Comparison of ENCODE assay signal across 18 cellular contexts in the genomic region with DNA sequence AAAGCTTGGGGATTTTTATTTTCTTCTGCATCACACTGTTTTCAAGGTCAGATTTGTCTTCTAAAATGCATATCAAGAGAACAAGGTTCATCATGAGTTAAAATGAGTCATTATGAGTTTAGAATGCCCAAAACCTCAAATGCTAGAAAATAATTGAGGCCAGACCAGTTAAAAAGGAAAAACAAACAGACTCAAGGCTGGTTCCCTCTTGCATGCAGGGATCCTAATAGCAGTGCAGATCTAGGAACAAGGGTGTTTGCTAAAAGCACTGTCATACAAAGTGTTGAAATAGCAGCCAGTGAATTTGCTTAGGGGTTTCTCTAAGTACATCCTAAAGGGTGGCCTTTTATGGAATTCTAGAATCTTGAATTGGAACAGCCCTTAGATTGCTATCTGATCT. TPM values are rescaled to one million over a fixed set of nuclear protein-coding genes. Genes with fewer than 3 reads are reported as not detected.
DNase-seq lines count a peak whose midpoint lies in the region; ATAC-seq and TF ChIP-seq lines count a peak whose summit lies in the region.
"Had no signal": no experiment of that assay in that cellular context is flagged by ENCODE, and none has a peak within 500 bp of the region (broad histone marks: within the 10 kb centered on the region; RNA-seq: fewer than 3 reads in every experiment).

No MANE protein-coding gene starts in this region.

- TF ChIP-seq CTCF in AG10803 (conservative IDR thresholded peaks at IDR 0.05; ENCODE audit: low read length), result no peak
- TF ChIP-seq CTCF in OCI-LY7 (conservative IDR thresholded peaks at IDR 0.05; ENCODE audit: low read length), result no peak
- no peak for TF ChIP-seq CTCF in uterus (IDR thresholded peaks at IDR 0.05)

- intact Hi-C loops in OCI-LY7 (cut with micrococcal nuclease; ENCODE audit: unreplicated experiment) (no loop called here), uterus (cut with DNase I; ENCODE audit: low total_unique reads) (no loop called here)

- CTCF ChIA-PET in OCI-LY7 (lab: Charles Lee; ENCODE audit: unreplicated experiment), result no interaction called here

- H3K9me3 ChIP-seq in OCI-LY7 (ENCODE audit: low read length) (no peaks in the 10 kb centered on the region), mesenchymal stem cell (ENCODE audit: control insufficient read depth, low read length) (no peaks in the 10 kb centered on the region), uterus (no peaks in the 10 kb centered on the region)
- H3K9me3 ChIP-seq: HAP-1, right atrium auricular region, testis had no signal

- H3K18ac ChIP-seq in mesenchymal stem cell (ENCODE audit: low read depth in 1 of 2, low read length in 2 of 2), result no peak overlapping the region

- H4K91ac ChIP-seq in mesenchymal stem cell (ENCODE audit: low read length), result no peak overlapping the region

- H3K36me3 ChIP-seq in OCI-LY7 (ENCODE audit: insufficient read depth, low read length), result no peaks in the 10 kb centered on the region
- H3K36me3 ChIP-seq in mesenchymal stem cell (ENCODE audit: control insufficient read depth in 1 of 2, insufficient read depth in 2 of 2, low read depth in 1 of 2, low read length in 2 of 2), result peaks cover 9 to 10% of the 10 kb centered on the region in 2 experiments
- H3K36me3 ChIP-seq in uterus, result no peaks in the 10 kb centered on the region
- H3K36me3 ChIP-seq: HAP-1 had no signal

- no peaks in the 10 kb centered on the region for H4K20me1 ChIP-seq in OCI-LY7 (ENCODE audit: insufficient read depth, low read length)

- H2AFZ ChIP-seq in OCI-LY7 (ENCODE audit: low read length) (peak overlapping the region; percentile 67; the same call in 1 of the 2 replicates), mesenchymal stem cell (ENCODE audit: low read depth, low read length) (no peak overlapping the region)
- H2AFZ ChIP-seq: hepatocyte had no signal

- H2BK120ac ChIP-seq in mesenchymal stem cell (ENCODE audit: low read depth, low read length), result no peak overlapping the region

- no peaks in the 10 kb centered on the region for H3K9me2 ChIP-seq in OCI-LY7 (ENCODE audit: insufficient read depth, low read length)

- no peak overlapping the region for H3K4ac ChIP-seq in mesenchymal stem cell (ENCODE audit: low read depth in 1 of 2, low read length in 2 of 2)

- H3K27ac ChIP-seq in OCI-LY7 (ENCODE audit: low read depth, low read length, poor library complexity, severe bottlenecking), result no peak overlapping the region
- H3K27ac ChIP-seq in mesenchymal stem cell (ENCODE audit: low read length, poor library complexity, severe bottlenecking), result no peak overlapping the region
- H3K27ac ChIP-seq in uterus, result no peak overlapping the region
- H3K27ac ChIP-seq: hepatocyte, right atrium auricular region, testis had no signal

- no peak overlapping the region for H3K23ac ChIP-seq in mesenchymal stem cell (ENCODE audit: low read length in 2 of 2)

- DNase-seq in AG10803 (ENCODE audit: low read depth) (peak; percentile 63), OCI-LY7 (ENCODE audit: low spot score) (no peak), dedifferentiated amniotic fluid mesenchymal stem cell (ENCODE audit: extremely low spot score) (peak; percentile 75), mesenchymal stem cell (no peak), foreskin melanocyte (no peak), NCI-H2029 (lab: John Stamatoyannopoulos, UW) (no peak), uterus (no peak)
- DNase-seq: activated CD4-positive, alpha-beta T cell treated with anti-CD3 and anti-CD28 coated beads for 1 hour; activated naive CD4-positive, alpha-beta T cell treated with anti-CD3 and anti-CD28 coated beads, Interleukin-2, amount 10 ng/mL, durations not matched to agents 7 days and 5 days; activated T-cell treated with anti-CD3 and anti-CD28 coated beads, Interleukin-2, amount 50 U/mL, for 72 hours; stimulated activated CD4-positive, alpha-beta T cell treated with anti-CD3 and anti-CD28 coated beads, Interleukin-15, amount 100 ng/mL, for 24 hours; testis had no signal

- BruUV-seq in OCI-LY7 (replicated peaks; lab: Mats Ljungman, UMichigan), result no TSS peak

- H3K4me2 ChIP-seq in OCI-LY7 (ENCODE audit: low read length) (no peak overlapping the region), mesenchymal stem cell (ENCODE audit: low read length, poor library complexity, severe bottlenecking) (no peak overlapping the region)
- H3K4me2 ChIP-seq: hepatocyte had no signal

- H2BK12ac ChIP-seq in mesenchymal stem cell (ENCODE audit: low read length in 2 of 2), result no peak overlapping the region

- peaks cover 7% of the 10 kb centered on the region for H3K79me1 ChIP-seq in mesenchymal stem cell (replicated peaks; ENCODE audit: low read length, poor library complexity, severe bottlenecking)

- H3K4me3 ChIP-seq in AG10803 (ENCODE audit: low read length), result no peak overlapping the region
- H3K4me3 ChIP-seq in OCI-LY7 (ENCODE audit: low read depth, low read length, poor library complexity, severe bottlenecking), result no peak overlapping the region
- peak overlapping the region in 1 of 2 experiments; percentile 61 for H3K4me3 ChIP-seq in mesenchymal stem cell (ENCODE audit: insufficient read depth in 1 of 2, low read depth in 1 of 2, low read length in 2 of 2)
- H3K4me3 ChIP-seq in uterus, result no peak overlapping the region
- H3K4me3 ChIP-seq: HAP-1, hepatocyte, right atrium auricular region, testis had no signal

- H3K79me2 ChIP-seq in OCI-LY7 (ENCODE audit: insufficient read depth, low read depth, low read length), result no peaks in the 10 kb centered on the region

- no peak overlapping the region for H2BK15ac ChIP-seq in mesenchymal stem cell (ENCODE audit: low read depth, poor library complexity, severe bottlenecking)

- no peak for TF ChIP-seq POLR2A in uterus (IDR thresholded peaks at IDR 0.05)

- no peak overlapping the region for H4K8ac ChIP-seq in mesenchymal stem cell (ENCODE audit: low read length)

- H3K27me3 ChIP-seq in mesenchymal stem cell (ENCODE audit: control insufficient read depth in 1 of 2, insufficient read depth in 1 of 2, low read length in 2 of 2), result no peaks in the 10 kb centered on the region
- no peaks in the 10 kb centered on the region for H3K27me3 ChIP-seq in uterus
- H3K27me3 ChIP-seq: hepatocyte, right atrium auricular region, testis had no signal

- no peak overlapping the region for H2BK5ac ChIP-seq in mesenchymal stem cell (ENCODE audit: low read depth, low read length, poor library complexity, severe bottlenecking)

- H2AK5ac ChIP-seq in mesenchymal stem cell (ENCODE audit: low read length, severe bottlenecking), result no peak overlapping the region

- peaks cover 8% of the 10 kb centered on the region for H3K4me1 ChIP-seq in OCI-LY7 (ENCODE audit: insufficient read depth, low read length, poor library complexity, severe bottlenecking)
- peaks cover 4% of the 10 kb centered on the region for H3K4me1 ChIP-seq in mesenchymal stem cell (ENCODE audit: control insufficient read depth, insufficient read depth, low read depth, low read length)
- no peaks in the 10 kb centered on the region for H3K4me1 ChIP-seq in uterus
- H3K4me1 ChIP-seq: HAP-1, right atrium auricular region had no signal

- no peak overlapping the region for H3K14ac ChIP-seq in mesenchymal stem cell (ENCODE audit: low read length in 2 of 2)

- no peak for ATAC-seq in GM19467 (IDR thresholded peaks at IDR 0.05; ENCODE audit: unreplicated experiment)
- ATAC-seq: activated T-cell treated with anti-CD3 and anti-CD28 coated beads, Interleukin-2, amount 50 U/mL, for 72 hours had no signal

- POLR2A ChIA-PET in OCI-LY7 (lab: Charles Lee), result interaction anchor here (1.4 kb wide), 1 partner anchor 13 kb away, joined by 3 read pairs; no protein-coding TSS in a partner anchor

- peak overlapping the region; percentile 65 for H3K9ac ChIP-seq in mesenchymal stem cell (ENCODE audit: low read length)

RNA-seq across cellular contexts. Expression of gene BEND5, which starts 15.3 kb away (rescaled TPM):
- total RNA-seq in OCI-LY7 (2014; rRNA removed; shearing (Covaris generic)), result not detected in 2 replicates
- total RNA-seq in OCI-LY7 (2022) (not detected in 2 replicates), uterus (10 to 100 TPM in 1 of 4 donors, 1 to 10 TPM in 3; 4.1 to 13.9 (median 8.1) TPM)
- 0.06 TPM for polyA plus RNA-seq in mesenchymal stem cell (2013, experiment 1 of 2)
- polyA plus RNA-seq in mesenchymal stem cell (2013, experiment 2 of 2), result 0.33 TPM
- total RNA-seq: fibroblast of villous mesenchyme, NCI-H460 had no signal

Comparison
In these comparisons a context has a peak if more than half of its experiments do, and no peak if none do; other contexts are left out.
1. DNase-seq: peak in AG10803 (single experiment) and dedifferentiated amniotic fluid mesenchymal stem cell (single experiment); none in OCI-LY7 (single experiment), mesenchymal stem cell (single experiment), foreskin melanocyte (single experiment), NCI-H2029 (single experiment) and uterus (0 of 2).
2. RNA of gene BEND5, which starts 15.3 kb away (total RNA-seq): 4.1 to 13.9 TPM in uterus; not detected in OCI-LY7; every median in the first group is over 4 times any median in the second.